In the genomic region with DNA sequence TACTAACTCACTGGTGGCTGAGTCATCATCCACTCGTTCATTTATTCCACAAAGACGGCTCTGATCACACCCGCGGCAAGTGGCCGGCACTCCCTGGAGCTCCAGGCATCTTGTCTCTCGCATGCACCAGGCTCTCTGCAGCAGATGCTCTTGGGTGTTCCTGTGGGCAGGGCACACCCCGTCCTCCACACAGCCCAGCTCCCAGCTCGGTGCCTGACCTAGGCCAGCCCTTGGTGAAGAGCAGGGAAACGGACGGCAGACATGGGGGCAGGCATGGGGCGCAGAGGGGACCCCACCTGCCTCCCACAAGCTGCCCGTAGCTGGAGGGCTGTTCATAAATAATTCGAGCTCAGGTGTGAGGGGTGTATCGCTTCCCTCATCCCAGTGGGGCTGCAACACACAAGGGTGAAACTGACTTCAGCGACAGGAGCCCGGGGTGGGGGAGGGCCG, we compare ENCODE assay signal across 13 cellular contexts. TPM values are rescaled to one million over a fixed set of nuclear protein-coding genes. Genes with fewer than 3 reads are reported as not detected.
A peak's percentile ranks its signal among the peaks of the same experiment; 100 is the strongest.
DNase-seq lines count a peak whose midpoint lies in the region; ATAC-seq, FAIRE-seq and TF ChIP-seq lines count a peak whose summit lies in the region.
"Had no signal": no experiment of that assay in that cellular context is flagged by ENCODE, and none has a peak within 500 bp of the region (broad histone marks: within the 10 kb centered on the region; RNA-seq: fewer than 3 reads in every experiment).

No MANE protein-coding gene starts in this region.

- no peak for ATAC-seq in left cardiac atrium
- ATAC-seq in PC-3: peak; percentile 62
- ATAC-seq in HG03196 (IDR thresholded peaks at IDR 0.05; ENCODE audit: unreplicated experiment): no peak
- ATAC-seq in GM18861 (IDR thresholded peaks at IDR 0.05; ENCODE audit: unreplicated experiment): no peak
- no peak for ATAC-seq in GM21717 (IDR thresholded peaks at IDR 0.05; ENCODE audit: unreplicated experiment)
- ATAC-seq: GM23338, lower lobe of right lung had no signal

- no peak for TF ChIP-seq CTCF in PC-3 (conservative IDR thresholded peaks at IDR 0.05; ENCODE audit: low read depth, low read length)
- no peak for TF ChIP-seq CTCF in kidney (IDR thresholded peaks at IDR 0.05; ENCODE audit: borderline replicate concordance, extremely low read depth, insufficient read depth)

- DNase-seq in cardiac septum (ENCODE audit: low spot score) (peak; percentile 67), left cardiac atrium (no peak), PC-3 (peak; percentile 94), kidney (peak; percentile 65), globus pallidus (ENCODE audit: low spot score) (no peak)
- DNase-seq: heart right ventricle, lower lobe of right lung, NCI-H187 treated with DMSO at 0.1 percent for 48 hours had no signal

- no peaks in the 10 kb centered on the region for H3K27me3 ChIP-seq in PC-3 (ENCODE audit: low read length)
- H3K27me3 ChIP-seq: BLaER1 treated with 17β-estradiol and CSF1 and Interleukin-3, amounts not matched to agents 10 nM and 100 nM had no signal

- H3K4me3 ChIP-seq in PC-3 (ENCODE audit: low read length): no peak overlapping the region
- H3K4me3 ChIP-seq in kidney (ENCODE audit: low read length in 2 of 2): no peak overlapping the region
- H3K4me3 ChIP-seq: BLaER1 treated with 17β-estradiol and CSF1 and Interleukin-3, amounts not matched to agents 10 nM and 100 nM; GM23338; heart right ventricle; lower lobe of right lung had no signal

- intact Hi-C loops in cardiac septum (cut with DNase I) (no loop called here), left cardiac atrium (cut with DNase I) (no loop called here), PC-3 (cut with micrococcal nuclease) (loop anchor here (1.0 kb wide), 1 partner anchor 30 kb away; no protein-coding TSS in a partner anchor), kidney (cut with DNase I) (no loop called here)

- H3K9me3 ChIP-seq in PC-3 (ENCODE audit: low read length) (no peaks in the 10 kb centered on the region), kidney (ENCODE audit: control insufficient read depth in 1 of 2, low read length in 2 of 2) (peaks cover 0 to 8% of the 10 kb centered on the region in 2 donors)
- H3K9me3 ChIP-seq: heart right ventricle, lower lobe of right lung had no signal

- H3K4me1 ChIP-seq in PC-3 (ENCODE audit: insufficient read depth, low read length) (peaks cover 52% of the 10 kb centered on the region), kidney (ENCODE audit: control insufficient read depth in 1 of 2, insufficient read depth in 1 of 2, low read depth in 1 of 2, low read length in 2 of 2) (no peaks in the 10 kb centered on the region)
- H3K4me1 ChIP-seq: heart right ventricle, lower lobe of right lung had no signal

- H3K27ac ChIP-seq in PC-3 (ENCODE audit: low read length) (peak overlapping the region; percentile 93), kidney (ENCODE audit: low read depth in 2 of 2, low read length in 2 of 2) (no peak overlapping the region)
- H3K27ac ChIP-seq: BLaER1 treated with 17β-estradiol and CSF1 and Interleukin-3, amounts not matched to agents 10 nM and 100 nM; heart right ventricle; lower lobe of right lung had no signal

- POLR2A ChIA-PET in PC-3 (lab: Charles Lee; ENCODE audit: unreplicated experiment): interaction anchor here (0.6 to 2.0 kb wide), 3 partner anchors 12 to 50 kb away, joined by 3 to 12 read pairs (median 4); no protein-coding TSS in a partner anchor

- BruUV-seq in PC-3 (replicated peaks; lab: Mats Ljungman, UMichigan): no TSS peak

- peak overlapping the region; percentile 47; the same call in 1 of the 2 replicates for H2AFZ ChIP-seq in PC-3 (ENCODE audit: low read length)
- H2AFZ ChIP-seq: GM23338 had no signal

- peak overlapping the region; percentile 68 for H3K9ac ChIP-seq in PC-3 (ENCODE audit: low read length)
- H3K9ac ChIP-seq in kidney (ENCODE audit: low read length in 2 of 2): no peak overlapping the region
- H3K9ac ChIP-seq: BLaER1 treated with 17β-estradiol and CSF1 and Interleukin-3, amounts not matched to agents 10 nM and 100 nM had no signal

- 0 out of 2 replicates have a peak, but pooled peaks cover 4% of the 10 kb centered on the region for H3K79me2 ChIP-seq in PC-3 (ENCODE audit: low read length)

- H3F3A ChIP-seq in PC-3 (ENCODE audit: low read length, unreplicated experiment): no peaks in the 10 kb centered on the region

- H3K4me2 ChIP-seq in PC-3 (ENCODE audit: low read length): peak overlapping the region; percentile 82
- H3K4me2 ChIP-seq: BLaER1 treated with 17β-estradiol and CSF1 and Interleukin-3, amounts not matched to agents 10 nM and 100 nM; GM23338 had no signal

- no peaks in the 10 kb centered on the region for H3K9me2 ChIP-seq in PC-3 (replicated peaks; ENCODE audit: low read length)

- CTCF ChIA-PET in PC-3 (lab: Charles Lee): interaction anchor here (0.8 to 1.1 kb wide), 3 partner anchors 43 to 53 kb away, joined by 3 to 4 read pairs (median 3); no protein-coding TSS in a partner anchor

- H4K20me1 ChIP-seq in PC-3 (ENCODE audit: low read length): no peaks in the 10 kb centered on the region
- H4K20me1 ChIP-seq: BLaER1 treated with 17β-estradiol and CSF1 and Interleukin-3, amounts not matched to agents 10 nM and 100 nM had no signal

- H3K36me3 ChIP-seq in PC-3 (ENCODE audit: low read depth, low read length) (no peaks in the 10 kb centered on the region), kidney (ENCODE audit: control insufficient read depth in 1 of 2, insufficient read depth in 2 of 2, low read length in 2 of 2) (no peaks in the 10 kb centered on the region)
- H3K36me3 ChIP-seq: BLaER1 treated with 17β-estradiol and CSF1 and Interleukin-3, amounts not matched to agents 10 nM and 100 nM; heart right ventricle; lower lobe of right lung had no signal

- no peak for FAIRE-seq in kidney (lab: Jason Lieb, UNC)

RNA-seq across cellular contexts. Expression of gene INHBB, which starts 51.5 kb away (rescaled TPM):
- 2.8 TPM for total RNA-seq in cardiac septum
- 1 to 10 TPM; 3.7 to 3.9 TPM for total RNA-seq in left cardiac atrium
- total RNA-seq in PC-3 (2014; rRNA removed): 223 and 269 TPM in 2 replicates
- 3.7 TPM for total RNA-seq in kidney
- 0.49 TPM for polyA plus RNA-seq in kidney (ENCODE audit: insufficient read depth, low read depth, low replicate concordance)
- polyA plus RNA-seq: GM23338 had no signal

Comparison
In these comparisons a context has a peak if more than half of its experiments do, and no peak if none do; other contexts are left out.
1. DNase-seq: peak in cardiac septum (single experiment), PC-3 (single experiment) and kidney (single experiment); none in left cardiac atrium (single experiment) and globus pallidus (single experiment).
2. RNA of gene INHBB, which starts 51.5 kb away (total RNA-seq): 223 to 269 TPM in PC-3; 3.7 to 3.9 TPM in left cardiac atrium, 3.7 TPM in kidney (single experiment) and 2.8 TPM in cardiac septum (single experiment); every median in the first group is over 10 times any median in the second.